Comparison of ENCODE assay signal across 1 cellular context in the genomic region with DNA sequence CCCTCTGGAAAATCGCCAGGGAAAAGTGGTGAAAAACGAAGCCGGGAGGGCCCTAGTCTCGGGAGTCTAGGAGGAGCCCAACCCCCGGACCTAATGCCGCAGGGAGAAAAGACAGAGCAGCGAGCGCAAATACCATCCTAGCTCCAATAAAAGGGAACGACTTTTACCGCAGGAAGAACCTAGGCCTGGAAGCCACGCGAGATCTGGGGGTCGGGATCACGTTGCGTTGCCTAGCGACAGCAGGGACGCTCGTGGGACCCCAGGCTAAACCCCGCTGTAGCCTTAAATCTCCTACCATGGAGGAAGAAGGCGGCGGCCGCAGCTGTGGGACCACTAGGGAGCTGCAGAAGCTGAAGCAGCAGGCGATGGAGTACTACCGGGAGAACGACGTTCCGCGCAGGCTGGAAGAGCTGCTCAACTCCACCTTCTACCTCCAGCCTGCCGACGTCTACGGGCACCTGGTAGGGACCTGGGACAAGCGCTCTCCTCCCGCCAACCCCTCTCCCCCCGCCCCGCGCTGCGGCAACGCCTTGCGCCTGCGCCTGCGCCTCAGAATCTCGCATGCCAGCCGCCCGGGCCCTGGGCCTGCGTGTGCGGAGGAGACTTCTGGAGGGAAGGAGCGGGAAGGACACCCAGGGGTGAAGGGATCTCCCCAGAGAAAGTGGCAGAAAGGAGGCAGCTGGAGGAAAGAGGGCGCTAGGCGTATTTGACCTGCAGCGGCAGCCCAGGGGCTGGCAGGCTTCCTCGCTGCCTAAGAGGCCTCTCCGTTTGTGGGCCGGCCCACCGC.
A peak's percentile ranks its signal among the peaks of the same experiment; 100 is the strongest.
TF ChIP-seq lines count a peak whose summit lies in the region.

TSS of gene ENO4 (plus strand) at position 229 of the 787 bp plus-strand sequence. CDS start at position 297, 68 bp downstream.

TF ChIP-seq in GM12878, 131 proteins besides CTCF, POLR2A, EP300 and RAD21 (continued from another document):
- TF ChIP-seq KAT2A (conservative IDR thresholded peaks at IDR 0.05; ENCODE audit: control insufficient read depth, low read depth, low read length) (no peak), CBX3 (IDR thresholded peaks at IDR 0.05; ENCODE audit: borderline replicate concordance, low read depth) (no peak), JUNB (IDR thresholded peaks at IDR 0.05) (no peak), IRF4 (IDR thresholded peaks at IDR 0.05; ENCODE audit: low read depth, low read length) (no peak), ZNF207 (IDR thresholded peaks at IDR 0.05; ENCODE audit: borderline replicate concordance) (no peak), NKRF (conservative IDR thresholded peaks at IDR 0.05) (peak; percentile 89), POLR2AphosphoS5 (IDR thresholded peaks at IDR 0.05; ENCODE audit: low read length) (no peak), TBL1XR1 (IDR thresholded peaks at IDR 0.05; ENCODE audit: low read depth, low read length) (no peak), CREB1 (IDR thresholded peaks at IDR 0.05; ENCODE audit: low read depth) (no peak), MYC (IDR thresholded peaks at IDR 0.05; ENCODE audit: insufficient read depth, insufficient read length, insufficient replicate concordance, low read length, severe bottlenecking) (no peak), KDM1A (IDR thresholded peaks at IDR 0.05; ENCODE audit: borderline replicate concordance) (no peak), RELA (IDR thresholded peaks at IDR 0.05; ENCODE audit: borderline replicate concordance, partially characterized antibody) (no peak), YBX1 (IDR thresholded peaks at IDR 0.05) (no peak), RFX5 (IDR thresholded peaks at IDR 0.05; ENCODE audit: low read depth, low read length) (no peak)
- TF ChIP-seq, protein P1, sequence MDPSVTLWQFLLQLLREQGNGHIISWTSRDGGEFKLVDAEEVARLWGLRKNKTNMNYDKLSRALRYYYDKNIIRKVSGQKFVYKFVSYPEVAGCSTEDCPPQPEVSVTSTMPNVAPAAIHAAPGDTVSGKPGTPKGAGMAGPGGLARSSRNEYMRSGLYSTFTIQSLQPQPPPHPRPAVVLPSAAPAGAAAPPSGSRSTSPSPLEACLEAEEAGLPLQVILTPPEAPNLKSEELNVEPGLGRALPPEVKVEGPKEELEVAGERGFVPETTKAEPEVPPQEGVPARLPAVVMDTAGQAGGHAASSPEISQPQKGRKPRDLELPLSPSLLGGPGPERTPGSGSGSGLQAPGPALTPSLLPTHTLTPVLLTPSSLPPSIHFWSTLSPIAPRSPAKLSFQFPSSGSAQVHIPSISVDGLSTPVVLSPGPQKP (IDR thresholded peaks at IDR 0.05; ENCODE audit: low read depth, low read length), result no peak
- TF ChIP-seq, protein P2, sequence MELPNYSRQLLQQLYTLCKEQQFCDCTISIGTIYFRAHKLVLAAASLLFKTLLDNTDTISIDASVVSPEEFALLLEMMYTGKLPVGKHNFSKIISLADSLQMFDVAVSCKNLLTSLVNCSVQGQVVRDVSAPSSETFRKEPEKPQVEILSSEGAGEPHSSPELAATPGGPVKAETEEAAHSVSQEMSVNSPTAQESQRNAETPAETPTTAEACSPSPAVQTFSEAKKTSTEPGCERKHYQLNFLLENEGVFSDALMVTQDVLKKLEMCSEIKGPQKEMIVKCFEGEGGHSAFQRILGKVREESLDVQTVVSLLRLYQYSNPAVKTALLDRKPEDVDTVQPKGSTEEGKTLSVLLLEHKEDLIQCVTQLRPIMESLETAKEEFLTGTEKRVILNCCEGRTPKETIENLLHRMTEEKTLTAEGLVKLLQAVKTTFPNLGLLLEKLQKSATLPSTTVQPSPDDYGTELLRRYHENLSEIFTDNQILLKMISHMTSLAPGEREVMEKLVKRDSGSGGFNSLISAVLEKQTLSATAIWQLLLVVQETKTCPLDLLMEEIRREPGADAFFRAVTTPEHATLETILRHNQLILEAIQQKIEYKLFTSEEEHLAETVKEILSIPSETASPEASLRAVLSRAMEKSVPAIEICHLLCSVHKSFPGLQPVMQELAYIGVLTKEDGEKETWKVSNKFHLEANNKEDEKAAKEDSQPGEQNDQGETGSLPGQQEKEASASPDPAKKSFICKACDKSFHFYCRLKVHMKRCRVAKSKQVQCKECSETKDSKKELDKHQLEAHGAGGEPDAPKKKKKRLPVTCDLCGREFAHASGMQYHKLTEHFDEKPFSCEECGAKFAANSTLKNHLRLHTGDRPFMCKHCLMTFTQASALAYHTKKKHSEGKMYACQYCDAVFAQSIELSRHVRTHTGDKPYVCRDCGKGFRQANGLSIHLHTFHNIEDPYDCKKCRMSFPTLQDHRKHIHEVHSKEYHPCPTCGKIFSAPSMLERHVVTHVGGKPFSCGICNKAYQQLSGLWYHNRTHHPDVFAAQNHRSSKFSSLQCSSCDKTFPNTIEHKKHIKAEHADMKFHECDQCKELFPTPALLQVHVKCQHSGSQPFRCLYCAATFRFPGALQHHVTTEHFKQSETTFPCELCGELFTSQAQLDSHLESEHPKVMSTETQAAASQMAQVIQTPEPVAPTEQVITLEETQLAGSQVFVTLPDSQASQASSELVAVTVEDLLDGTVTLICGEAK (IDR thresholded peaks at IDR 0.05; ENCODE audit: borderline replicate concordance), result no peak
TF ChIP-seq in GM12878: peak in this region for 17.
